Comparison of ENCODE assay signal across 10 cellular contexts in genomic region chr9:13568446-13568845, GRCh38.
DNase-seq lines count a peak whose midpoint lies in the region; ATAC-seq and TF ChIP-seq lines count a peak whose summit lies in the region.
"Had no signal": no experiment of that assay in that cellular context is flagged by ENCODE, and none has a peak within 500 bp of the region (broad histone marks: within the 10 kb centered on the region; RNA-seq: fewer than 3 reads in every experiment).

No MANE protein-coding gene starts in this region.

- peaks cover 0 to 5% (median 2%) of the 10 kb centered on the region in 4 donors for H3K4me1 ChIP-seq in liver (ENCODE audit: control insufficient read depth in 4 of 4, insufficient read depth in 4 of 4, low read length in 3 of 4)
- peaks cover 0 to 41% (median 20%) of the 10 kb centered on the region in 4 donors for H3K4me1 ChIP-seq in tibial artery
- H3K4me1 ChIP-seq: A549 had no signal

- no peak overlapping the region for H3K9ac ChIP-seq in liver (ENCODE audit: low read depth in 1 of 2, low read length in 2 of 2)

- intact Hi-C loops in tibial artery (cut with DNase I; ENCODE audit: low total_unique reads), result loop anchor here (10.0 kb wide), 1 partner anchor 776 kb away; no protein-coding TSS in a partner anchor

- H3K27me3 ChIP-seq in liver (ENCODE audit: control insufficient read depth in 4 of 4, insufficient read depth in 4 of 4, low read length in 3 of 4) (no peaks in the 10 kb centered on the region), tibial artery (no peaks in the 10 kb centered on the region)

- H3K36me3 ChIP-seq in liver (ENCODE audit: control insufficient read depth in 4 of 4, insufficient read depth in 3 of 4, low read depth in 1 of 4, low read length in 3 of 4), result no peaks in the 10 kb centered on the region
- H3K36me3 ChIP-seq in tibial artery, result no peaks in the 10 kb centered on the region

- no peak for TF ChIP-seq CTCF in choroid plexus epithelial cell (conservative IDR thresholded peaks at IDR 0.05; ENCODE audit: low read depth, low read length)
- no peak for TF ChIP-seq CTCF in liver (IDR thresholded peaks at IDR 0.05; ENCODE audit: low read depth, low read length, missing input control)
- TF ChIP-seq CTCF in tibial artery (IDR thresholded peaks at IDR 0.05), result no peak

- peak overlapping the region; percentile 38 for H3K4me3 ChIP-seq in choroid plexus epithelial cell (ENCODE audit: low read depth, low read length)
- peak overlapping the region in 2 of 3 donors; percentile 19 to 34 for H3K4me3 ChIP-seq in liver (ENCODE audit: low read depth in 1 of 3, low read length in 3 of 3)
- peak overlapping the region; percentile 39 to 41 for H3K4me3 ChIP-seq in tibial artery
- H3K4me3 ChIP-seq: A549 had no signal

- H3K9me3 ChIP-seq in liver (ENCODE audit: control insufficient read depth in 4 of 4, low read length in 3 of 4), result no peaks in the 10 kb centered on the region
- H3K9me3 ChIP-seq in tibial artery, result no peaks in the 10 kb centered on the region
- H3K9me3 ChIP-seq: A549 had no signal

- no peak for ATAC-seq in GM21717 (IDR thresholded peaks at IDR 0.05; ENCODE audit: unreplicated experiment)
- ATAC-seq in HG03469 (IDR thresholded peaks at IDR 0.05; ENCODE audit: unreplicated experiment), result no peak

- peak overlapping the region; percentile 31 to 66 for H3K27ac ChIP-seq in liver (ENCODE audit: low read depth in 1 of 2, low read length in 2 of 2)
- H3K27ac ChIP-seq in tibial artery, result peak overlapping the region; percentile 77 to 88
- H3K27ac ChIP-seq: A549 had no signal

- 2% methylated on average over 5 of the region's 5 CpGs for WGBS in liver

- DNase-seq in NCI-H2081 (lab: John Stamatoyannopoulos, UW) (peak; percentile 60 to 78), NCI-H2081 treated with DMSO at 0.1 percent for 48 hours (lab: John Stamatoyannopoulos, UW) (no peak), choroid plexus epithelial cell (ENCODE audit: low read depth) (no peak), tibial artery (no peak), D341Med (ENCODE audit: low spot score) (no peak)
- DNase-seq: GOT3 had no signal

- peak in 1 of 2 donors; percentile 5 for TF ChIP-seq RAD21 in liver (IDR thresholded peaks at IDR 0.05)

TF ChIP-seq in liver, 16 proteins besides CTCF, POLR2A, EP300 and RAD21:
- no peak for TF ChIP-seq RXRA (IDR thresholded peaks at IDR 0.05)

Comparison
In these comparisons a context has a peak if more than half of its experiments do, and no peak if none do; other contexts are left out.
1. DNase-seq: peak in NCI-H2081 (2 of 2); none in NCI-H2081 treated with DMSO at 0.1 percent for 48 hours (single experiment), choroid plexus epithelial cell (single experiment), tibial artery (0 of 2) and D341Med (single experiment).
2. Peak in every context shown above with its lines, with median percentiles within 50 percentile points of each other: H3K4me3 ChIP-seq.